Comparison of ENCODE assay signal across 28 cellular contexts in the genomic region with DNA sequence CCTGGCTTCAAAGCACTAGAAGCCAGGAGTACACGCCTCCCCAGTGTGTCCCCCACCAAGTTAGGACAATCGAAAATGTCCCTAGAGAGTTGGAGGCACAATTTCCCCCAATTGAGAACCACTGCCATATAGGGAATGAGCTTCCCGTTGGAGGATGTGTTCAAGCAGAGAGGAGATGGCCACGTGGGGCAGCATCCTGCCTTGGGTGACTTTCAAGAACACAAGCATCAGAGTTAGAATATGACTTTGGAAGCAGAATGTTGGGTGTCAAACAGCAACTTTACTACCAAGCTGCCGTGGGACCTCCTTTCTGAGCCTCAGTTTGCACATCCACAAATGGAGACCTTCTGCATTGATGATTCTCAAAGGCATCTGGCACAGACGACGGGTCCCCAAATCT. TPM values are rescaled to one million over a fixed set of nuclear protein-coding genes. Genes with fewer than 3 reads are reported as not detected.
"Had no signal": no experiment of that assay in that cellular context is flagged by ENCODE, and none has a peak within 500 bp of the region (broad histone marks: within the 10 kb centered on the region; RNA-seq: fewer than 3 reads in every experiment).

No MANE protein-coding gene starts in this region.

- H3K9me3 ChIP-seq: ascending aorta had no signal

- H3K27me3 ChIP-seq: ascending aorta had no signal

- DNase-seq: activated CD4-positive, alpha-beta memory T cell treated with anti-CD3 and anti-CD28 coated beads, Interleukin-2, amount 10 ng/mL, durations not matched to agents 7 days and 5 days; activated CD4-positive, alpha-beta T cell treated with anti-CD3 and anti-CD28 coated beads for 1 hour; activated CD4-positive, alpha-beta T cell treated with anti-CD3 and anti-CD28 coated beads for 36 hours; activated CD4-positive, alpha-beta T cell treated with anti-CD3 and anti-CD28 coated beads for 48 hours; activated CD4-positive, alpha-beta T cell treated with anti-CD3 and anti-CD28 coated beads, Interleukin-2, amount 10 ng/mL, durations not matched to agents 7 days and 5 days; activated CD4-positive, alpha-beta T cell treated with anti-CD3 and anti-CD28 coated beads, Interleukin-2, amount 50 U/mL, for 48 hours; activated CD4-positive, CD25-positive, alpha-beta regulatory T cell; activated CD8-positive, alpha-beta memory T cell treated with anti-CD3 and anti-CD28 coated beads for 24 hours; activated CD8-positive, alpha-beta memory T cell treated with anti-CD3 and anti-CD28 coated beads, Interleukin-2, amount 10 ng/mL, durations not matched to agents 7 days and 5 days; activated CD8-positive, alpha-beta memory T cell treated with anti-CD3 and anti-CD28 coated beads, Interleukin-2, amount 50 U/mL, for 48 hours; activated CD8-positive, alpha-beta T cell treated with anti-CD3 and anti-CD28 coated beads, Interleukin-2, amount 10 ng/mL, durations not matched to agents 7 days and 5 days; activated effector memory CD4-positive, alpha-beta T cell treated with Interleukin-2 at 50 U/mL for 16 hours; activated gamma-delta T cell; activated naive CD4-positive, alpha-beta T cell treated with anti-CD3 and anti-CD28 coated beads, Interleukin-2, amount 10 ng/mL, durations not matched to agents 7 days and 5 days; activated naive CD4-positive, alpha-beta T cell treated with Interleukin-2 at 50 U/mL for 16 hours; activated naive CD8-positive, alpha-beta T cell treated with anti-CD3 and anti-CD28 coated beads, Interleukin-2, amount 10 ng/mL, durations not matched to agents 7 days and 5 days; activated naive CD8-positive, alpha-beta T cell treated with anti-CD3 and anti-CD28 coated beads, Interleukin-2, amount 50 U/mL, for 24 hours; activated T-cell treated with anti-CD3 and anti-CD28 coated beads, Interleukin-2, amount 50 U/mL, for 24 hours; activated T-cell treated with anti-CD3 and anti-CD28 coated beads, Interleukin-2, amount 50 U/mL, for 48 hours; central memory CD4-positive, alpha-beta T cell; T-helper 2 cell; T-helper 9 cell; WERI-Rb-1 had no signal

- H3K4me1 ChIP-seq: ascending aorta had no signal

- ATAC-seq: activated CD4-positive, alpha-beta T cell treated with anti-CD3 and anti-CD28 coated beads for 36 hours; activated CD4-positive, CD25-positive, alpha-beta regulatory T cell treated with anti-CD3 and anti-CD28 coated beads, Interleukin-2, amount 50 U/mL, for 24 hours; activated CD8-positive, alpha-beta memory T cell treated with anti-CD3 and anti-CD28 coated beads, Interleukin-2, amount 10 ng/mL, durations not matched to agents 7 days and 5 days; activated CD8-positive, alpha-beta T cell treated with anti-CD3 and anti-CD28 coated beads, Interleukin-2, amount 10 ng/mL, durations not matched to agents 7 days and 5 days; activated naive CD8-positive, alpha-beta T cell treated with anti-CD3 and anti-CD28 coated beads, Interleukin-2, amount 50 U/mL, for 24 hours; WTC11 had no signal

- H3K27ac ChIP-seq: ascending aorta, WERI-Rb-1 had no signal

- H3K4me3 ChIP-seq: ascending aorta had no signal

RNA-seq across cellular contexts. Expression of a gene that starts 56.5 kb away (rescaled TPM):
- total RNA-seq: activated CD4-positive, alpha-beta memory T cell treated with anti-CD3 and anti-CD28 coated beads, Interleukin-2, amount 10 ng/mL, durations not matched to agents 7 days and 5 days; activated CD4-positive, alpha-beta T cell treated with anti-CD3 and anti-CD28 coated beads for 36 hours; activated CD4-positive, alpha-beta T cell treated with anti-CD3 and anti-CD28 coated beads, Interleukin-2, amount 10 ng/mL, durations not matched to agents 7 days and 5 days; activated CD8-positive, alpha-beta memory T cell treated with anti-CD3 and anti-CD28 coated beads, Interleukin-2, amount 10 ng/mL, durations not matched to agents 7 days and 5 days; activated CD8-positive, alpha-beta T cell treated with anti-CD3 and anti-CD28 coated beads, Interleukin-2, amount 10 ng/mL, durations not matched to agents 7 days and 5 days; activated naive CD8-positive, alpha-beta T cell treated with anti-CD3 and anti-CD28 coated beads, Interleukin-2, amount 10 ng/mL, durations not matched to agents 7 days and 5 days; activated T-helper 2 cell treated with anti-CD3 and anti-CD28 coated beads, Interferon-gamma antibody, Interleukin-2, Interleukin-4, amounts not matched to agents 10 μg/mL and 5 μg/mL and 100 μg/mL, durations not matched to agents 14 hours and 24 hours and 36 hours; ascending aorta; cardiac septum had no signal
